Comparison of ENCODE assay signal across 8 cellular contexts in the genomic region with DNA sequence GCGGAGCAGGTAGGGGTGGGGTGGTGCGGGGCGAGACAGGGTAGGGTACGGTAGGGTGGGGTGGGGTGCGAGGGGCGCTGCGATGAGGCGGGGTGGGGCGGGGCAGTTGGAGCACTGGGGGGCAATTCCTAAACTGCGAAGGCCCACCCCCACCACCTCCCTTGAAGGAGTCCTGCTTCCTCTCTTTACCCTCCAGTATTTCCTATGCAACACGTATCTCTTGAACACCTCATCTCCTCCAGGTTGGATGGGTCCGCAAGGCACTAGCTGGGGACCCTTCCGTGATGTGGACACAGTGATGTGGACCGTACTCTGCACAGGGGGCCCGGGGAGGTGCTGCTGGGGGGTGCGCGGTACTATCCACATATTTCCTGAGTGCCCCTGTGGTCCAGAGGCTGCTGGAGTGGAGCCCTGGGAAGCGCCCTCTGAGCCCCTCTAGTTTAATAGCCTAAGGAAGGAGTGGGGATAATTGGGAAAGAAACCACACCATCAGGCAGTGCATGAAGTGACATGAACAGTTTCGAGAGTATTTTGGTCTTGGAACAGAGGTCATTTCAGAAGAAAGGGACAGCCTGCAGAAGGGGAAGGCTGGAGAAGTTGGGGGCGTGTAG. TPM values are rescaled to one million over a fixed set of nuclear protein-coding genes. Genes with fewer than 3 reads are reported as not detected.
DNase-seq lines count a peak whose midpoint lies in the region; ATAC-seq, FAIRE-seq and TF ChIP-seq lines count a peak whose summit lies in the region.

No MANE protein-coding gene starts in this region.

- H3K4me3 ChIP-seq in astrocyte (ENCODE audit: insufficient read depth, low read depth, low read length) (no peak overlapping the region), iPS-20b (ENCODE audit: low read length) (peak overlapping the region; percentile 62; the same call in 1 of the 2 replicates), thoracic aorta (peak overlapping the region; percentile 71)

- H3K27ac ChIP-seq in astrocyte (ENCODE audit: low read depth, low read length) (no peak overlapping the region), iPS-20b (ENCODE audit: low read length) (no peak overlapping the region), thoracic aorta (no peak overlapping the region)

- peak overlapping the region; percentile 76 for H3K4me3 Mint-ChIP-seq in activated CD4-positive, alpha-beta T cell treated with anti-CD3 and anti-CD28 coated beads, Interleukin-2, amount 10 ng/mL, durations not matched to agents 24 days and 14 days
- H3K4me3 Mint-ChIP-seq in astrocyte (ENCODE audit: unreplicated experiment): peak overlapping the region; percentile 84

- FAIRE-seq in astrocyte (lab: Jason Lieb, UNC): no peak

- no peak for DNase-seq in activated CD4-positive, alpha-beta T cell treated with anti-CD3 and anti-CD28 coated beads, Interleukin-2, amount 10 ng/mL, durations not matched to agents 24 days and 14 days
- DNase-seq in activated CD4-positive, alpha-beta T cell treated with anti-CD3 and anti-CD28 coated beads for 48 hours: no peak
- DNase-seq in astrocyte (ENCODE audit: low read depth): no peak
- DNase-seq in thoracic aorta (ENCODE audit: low spot score): no peak
- DNase-seq in iPS-NIHi7 (ENCODE audit: extremely low spot score): no peak

- peaks cover 39% of the 10 kb centered on the region for H3K27me3 Mint-ChIP-seq in activated CD4-positive, alpha-beta T cell treated with anti-CD3 and anti-CD28 coated beads, Interleukin-2, amount 10 ng/mL, durations not matched to agents 24 days and 14 days
- H3K27me3 Mint-ChIP-seq in astrocyte (ENCODE audit: low read depth, unreplicated experiment): peaks cover 28% of the 10 kb centered on the region

- H2AFZ ChIP-seq in astrocyte (ENCODE audit: low read depth, low read length): peak overlapping the region; percentile 34

- H3K36me3 ChIP-seq in astrocyte (ENCODE audit: insufficient read depth, low read length) (no peaks in the 10 kb centered on the region), iPS-20b (ENCODE audit: insufficient read depth, low read depth, low read length) (no peaks in the 10 kb centered on the region), thoracic aorta (no peaks in the 10 kb centered on the region)

- peak overlapping the region; percentile 22 for H3K27ac Mint-ChIP-seq in activated CD4-positive, alpha-beta T cell treated with anti-CD3 and anti-CD28 coated beads, Interleukin-2, amount 10 ng/mL, durations not matched to agents 24 days and 14 days
- H3K27ac Mint-ChIP-seq in astrocyte (ENCODE audit: unreplicated experiment): no peak overlapping the region

- H4K20me1 ChIP-seq in astrocyte (ENCODE audit: insufficient read depth, low read length): no peaks in the 10 kb centered on the region

- H3K79me2 ChIP-seq in astrocyte (ENCODE audit: insufficient read depth, low read length): no peaks in the 10 kb centered on the region

- ATAC-seq in thoracic aorta (ENCODE audit: insufficient number of reproducible peaks, low FRiP score, low read depth) (no peak), HG03457 (IDR thresholded peaks at IDR 0.05; ENCODE audit: unreplicated experiment) (no peak), HG02981 (IDR thresholded peaks at IDR 0.05; ENCODE audit: unreplicated experiment) (no peak)

- H3K9me3 Mint-ChIP-seq in activated CD4-positive, alpha-beta T cell treated with anti-CD3 and anti-CD28 coated beads, Interleukin-2, amount 10 ng/mL, durations not matched to agents 24 days and 14 days: no peaks in the 10 kb centered on the region
- no peaks in the 10 kb centered on the region for H3K9me3 Mint-ChIP-seq in astrocyte (ENCODE audit: unreplicated experiment)

- peak overlapping the region; percentile 67 for H3K4me2 ChIP-seq in astrocyte (ENCODE audit: low read length)

- H3K36me3 Mint-ChIP-seq in activated CD4-positive, alpha-beta T cell treated with anti-CD3 and anti-CD28 coated beads, Interleukin-2, amount 10 ng/mL, durations not matched to agents 24 days and 14 days (ENCODE audit: low read depth): no peaks in the 10 kb centered on the region
- H3K36me3 Mint-ChIP-seq in astrocyte (ENCODE audit: low read depth, unreplicated experiment): no peaks in the 10 kb centered on the region

- H3K9me3 ChIP-seq in astrocyte (ENCODE audit: insufficient read depth, low read depth, low read length) (no peaks in the 10 kb centered on the region), iPS-20b (ENCODE audit: insufficient read depth, low read depth, low read length) (no peaks in the 10 kb centered on the region), thoracic aorta (no peaks in the 10 kb centered on the region)

- H3K9ac ChIP-seq in astrocyte (ENCODE audit: low read length): no peak overlapping the region
- no peak overlapping the region for H3K9ac ChIP-seq in iPS-20b (ENCODE audit: low read depth, low read length)

- H3K4me1 ChIP-seq in astrocyte (ENCODE audit: insufficient read depth, low read length) (peaks cover 17% of the 10 kb centered on the region), iPS-20b (ENCODE audit: insufficient read depth, low read length) (no peaks in the 10 kb centered on the region), thoracic aorta (ENCODE audit: control insufficient read depth in 1 of 2, low read depth in 2 of 2) (peaks cover 4 to 28% of the 10 kb centered on the region in 2 donors)

- H3K27me3 ChIP-seq in astrocyte (ENCODE audit: insufficient read depth, low read length): peaks cover 16% of the 10 kb centered on the region
- H3K27me3 ChIP-seq in iPS-20b (ENCODE audit: insufficient read depth, low read length): peaks cover 40% of the 10 kb centered on the region
- H3K27me3 ChIP-seq in thoracic aorta (replicated peaks; ENCODE audit: insufficient read depth): no peaks in the 10 kb centered on the region

- intact Hi-C loops in activated CD4-positive, alpha-beta T cell treated with anti-CD3 and anti-CD28 coated beads, Interleukin-2, amount 10 ng/mL, durations not matched to agents 24 days and 14 days (cut with micrococcal nuclease): loop anchor here (1.0 to 10.0 kb wide), 6 partner anchors 69 to 522 kb away; a partner anchor contains a TSS

- H3K4me1 Mint-ChIP-seq in activated CD4-positive, alpha-beta T cell treated with anti-CD3 and anti-CD28 coated beads, Interleukin-2, amount 10 ng/mL, durations not matched to agents 24 days and 14 days: peaks cover 12% of the 10 kb centered on the region
- peaks cover 7% of the 10 kb centered on the region for H3K4me1 Mint-ChIP-seq in astrocyte (ENCODE audit: low read depth, unreplicated experiment)

- no peak for TF ChIP-seq CTCF in astrocyte (IDR thresholded peaks at IDR 0.05; ENCODE audit: insufficient read depth, low read depth, low read length)
- TF ChIP-seq CTCF in thoracic aorta (IDR thresholded peaks at IDR 0.05): no peak

RNA-seq across cellular contexts. Expression of a gene that starts 1.1 kb away (rescaled TPM):
- total RNA-seq in activated CD4-positive, alpha-beta T cell treated with anti-CD3 and anti-CD28 coated beads, Interleukin-2, amount 10 ng/mL, durations not matched to agents 24 days and 14 days: 0.28 TPM in 1 of 2 replicates, not detected in the other
- total RNA-seq in astrocyte: 1.6 and 1.9 TPM in 2 replicates
- 10 to 100 TPM in 1 of 2 donors, 1 to 10 TPM in 1; 6.6 to 10.3 TPM for total RNA-seq in thoracic aorta
